In genomic region chr14:61847861-61848260, GRCh38 we compare ENCODE assay signal across 36 cellular contexts. TPM values are rescaled to one million over a fixed set of nuclear protein-coding genes. Genes with fewer than 3 reads are reported as not detected.
"Had no signal": no experiment of that assay in that cellular context is flagged by ENCODE, and none has a peak within 500 bp of the region (broad histone marks: within the 10 kb centered on the region; RNA-seq: fewer than 3 reads in every experiment).

No MANE protein-coding gene starts in this region.

- DNase-seq: activated effector memory CD4-positive, alpha-beta T cell treated with anti-CD3 and anti-CD28 coated beads, Interleukin-2, amount 50 U/mL, for 16 hours; activated effector memory CD4-positive, alpha-beta T cell treated with Interleukin-2 at 50 U/mL for 16 hours; activated gamma-delta T cell; activated gamma-delta T cell treated with Interleukin-2 at 50 U/mL for 16 hours; activated naive CD4-positive, alpha-beta T cell; activated naive CD4-positive, alpha-beta T cell treated with anti-CD3 and anti-CD28 coated beads for 36 hours; activated naive CD4-positive, alpha-beta T cell treated with anti-CD3 and anti-CD28 coated beads, Interleukin-2, amount 10 ng/mL, durations not matched to agents 7 days and 5 days; activated naive CD4-positive, alpha-beta T cell treated with anti-CD3 and anti-CD28 coated beads, Interleukin-2, amount 50 U/mL, for 16 hours; activated naive CD4-positive, alpha-beta T cell treated with Interleukin-2 at 50 U/mL for 16 hours; activated naive CD8-positive, alpha-beta T cell treated with anti-CD3 and anti-CD28 coated beads for 36 hours; activated naive CD8-positive, alpha-beta T cell treated with anti-CD3 and anti-CD28 coated beads, Interleukin-2, amount 10 ng/mL, durations not matched to agents 7 days and 5 days; activated naive CD8-positive, alpha-beta T cell treated with anti-CD3 and anti-CD28 coated beads, Interleukin-2, amount 50 U/mL, for 24 hours; activated T-cell treated with anti-CD3 and anti-CD28 coated beads for 4 hours; activated T-cell treated with anti-CD3 and anti-CD28 coated beads, Interleukin-2, amount 50 U/mL, for 1 hour; activated T-cell treated with anti-CD3 and anti-CD28 coated beads, Interleukin-2, amount 50 U/mL, for 24 hours; activated T-cell treated with anti-CD3 and anti-CD28 coated beads, Interleukin-2, amount 50 U/mL, for 4 hours; activated T-cell treated with anti-CD3 and anti-CD28 coated beads, Interleukin-2, amount 50 U/mL, for 48 hours; activated T-cell treated with anti-CD3 and anti-CD28 coated beads, Interleukin-2, amount 50 U/mL, for 72 hours; adrenal gland; amniotic stem cell; amygdala; anterior cingulate cortex; aorta; body of pancreas; brain microvascular endothelial cell; caudate nucleus; central memory CD4-positive, alpha-beta T cell; cerebellar nuclear complex had no signal

- H3K4me1 ChIP-seq: adrenal gland, ascending aorta, body of pancreas, breast epithelium had no signal

- H3K36me3 ChIP-seq: adrenal gland, ascending aorta, brain microvascular endothelial cell, breast epithelium, cardiac muscle cell had no signal

- H3K4me3 ChIP-seq: adrenal gland, ascending aorta, body of pancreas, breast epithelium, cardiac muscle cell had no signal

- FAIRE-seq: astrocyte had no signal

- ATAC-seq: activated naive CD4-positive, alpha-beta T cell treated with anti-CD3 and anti-CD28 coated beads, Interleukin-2, amount 50 U/mL, for 72 hours; activated naive CD8-positive, alpha-beta T cell treated with anti-CD3 and anti-CD28 coated beads, Interleukin-2, amount 50 U/mL, for 24 hours; activated T-cell treated with anti-CD3 and anti-CD28 coated beads, Interleukin-2, amount 50 U/mL, for 4 hours; activated T-cell treated with anti-CD3 and anti-CD28 coated beads, Interleukin-2, amount 50 U/mL, for 72 hours; activated T-helper 17 cell treated with anti-CD3 and anti-CD28 coated beads, Interleukin-2, amount 50 U/mL, for 72 hours; body of pancreas had no signal

- H3K9me3 ChIP-seq: adrenal gland, body of pancreas had no signal

- H3K27ac ChIP-seq: adrenal gland, ascending aorta, body of pancreas, brain microvascular endothelial cell, breast epithelium, cardiac muscle cell had no signal

- H3K27me3 ChIP-seq: adrenal gland, ascending aorta, body of pancreas, brain microvascular endothelial cell, breast epithelium, cardiac muscle cell had no signal

RNA-seq across cellular contexts. Expression of gene SYT16, which starts 35.4 kb away (rescaled TPM):
- total RNA-seq: activated naive CD4-positive, alpha-beta T cell treated with anti-CD3 and anti-CD28 coated beads, Interleukin-2, amount 50 U/mL, for 72 hours; activated naive CD8-positive, alpha-beta T cell treated with anti-CD3 and anti-CD28 coated beads, Interleukin-2, amount 10 ng/mL, durations not matched to agents 7 days and 5 days; activated T-helper 1 cell treated with anti-CD3 and anti-CD28 coated beads, Interleukin-12 subunit alpha, Interleukin-12 subunit beta, Interleukin-2, Interleukin-4 antibody, amounts not matched to agents 30 ng/mL and 10 ng/mL and 1 ng/mL, durations not matched to agents 14 hours and 24 hours and 36 hours; activated T-helper 17 cell treated with anti-CD3 and anti-CD28 coated beads, Interleukin-2, amount 50 U/mL, for 72 hours; activated T-helper 2 cell treated with anti-CD3 and anti-CD28 coated beads, Interferon-gamma antibody, Interleukin-2, Interleukin-4, amounts not matched to agents 10 μg/mL and 5 μg/mL and 100 μg/mL, durations not matched to agents 14 hours and 24 hours and 36 hours; aorta; ascending aorta had no signal
- polyA plus RNA-seq: cardiac muscle cell had no signal
